In the genomic region with DNA sequence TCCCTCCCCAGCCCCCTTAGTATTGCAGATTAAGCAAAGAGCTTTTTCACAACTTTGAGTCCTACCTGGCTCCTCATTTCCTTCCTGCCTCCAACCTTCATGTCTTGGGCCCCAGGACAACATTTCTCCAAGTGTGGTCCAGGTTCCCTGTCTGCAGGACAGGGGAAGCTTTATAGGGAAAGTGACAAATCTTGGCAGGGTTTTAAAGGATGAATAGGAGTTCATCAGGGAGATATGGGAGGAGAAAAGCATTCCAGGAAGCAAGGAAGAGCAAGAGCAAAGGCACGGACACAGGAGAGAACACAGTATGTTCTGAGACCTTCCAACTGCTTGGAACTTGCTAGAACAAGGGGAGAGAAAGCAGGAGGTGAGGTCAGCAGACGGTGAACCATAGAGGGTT, we compare ENCODE assay signal across 31 cellular contexts. TPM values are rescaled to one million over a fixed set of nuclear protein-coding genes. Genes with fewer than 3 reads are reported as not detected.
"Had no signal": no experiment of that assay in that cellular context is flagged by ENCODE, and none has a peak within 500 bp of the region (broad histone marks: within the 10 kb centered on the region; RNA-seq: fewer than 3 reads in every experiment).

No MANE protein-coding gene starts in this region.

- H3K4me3 Mint-ChIP-seq: mesothelial cell of epicardium had no signal

- ATAC-seq: esophagus mucosa, gastrocnemius medialis, heart right ventricle, left cardiac atrium, left lung, left ventricle myocardium superior, lower lobe of right lung, mucosa of descending colon had no signal

- H3K9me3 ChIP-seq: esophagus squamous epithelium, gastrocnemius medialis, heart right ventricle, left lung, lower lobe of right lung, mucosa of descending colon had no signal

- H3K4me1 Mint-ChIP-seq: mesothelial cell of epicardium had no signal

- H3K9me3 Mint-ChIP-seq: mesothelial cell of epicardium had no signal

- H3K36me3 ChIP-seq: esophagus squamous epithelium, gastrocnemius medialis, heart right ventricle, left lung, lower lobe of right lung had no signal

- H3K27ac ChIP-seq: coronary artery, dorsolateral prefrontal cortex, epithelial cell of prostate, esophagus squamous epithelium, gastrocnemius medialis, heart right ventricle, left lung, lower lobe of right lung had no signal

- H3K4me1 ChIP-seq: esophagus squamous epithelium, gastrocnemius medialis, heart right ventricle, left lung, lower lobe of right lung had no signal

- H3K36me3 Mint-ChIP-seq: mesothelial cell of epicardium had no signal

- H3K27ac Mint-ChIP-seq: mesothelial cell of epicardium had no signal

- H3K4me3 ChIP-seq: coronary artery, dorsolateral prefrontal cortex, esophagus squamous epithelium, gastrocnemius medialis, heart right ventricle, left lung, lower lobe of right lung, mucosa of descending colon had no signal

- DNase-seq: dermis blood vessel endothelial cell; dorsolateral prefrontal cortex; effector CD4-positive, alpha-beta T cell; effector memory CD4-positive, alpha-beta T cell; erythroblast; esophagus squamous epithelium; foreskin fibroblast; foreskin melanocyte; gastrocnemius medialis; glutamatergic neuron; head of caudate nucleus; heart right ventricle; hippocampal formation; left cardiac atrium; left lung; left ventricle myocardium superior; lower lobe of right lung; mesenchymal stem cell; mucosa of descending colon had no signal

RNA-seq across cellular contexts. Expression of gene BPIFB1, which starts 1.9 kb away (rescaled TPM):
- total RNA-seq: dermis blood vessel endothelial cell, dorsolateral prefrontal cortex, endothelial cell of umbilical vein, gastrocnemius medialis, glomerular endothelial cell, heart right ventricle, kidney epithelial cell, left cardiac atrium, left ventricle myocardium superior, lower leg skin, lung microvascular endothelial cell, mesenteric fat pad, mesothelial cell of epicardium, mucosa of descending colon, myocyte had no signal
- polyA plus RNA-seq: endothelial cell of umbilical vein, keratinocyte had no signal

RNA-seq across cellular contexts. Expression of gene BPIFA1, which starts 49.1 kb away (rescaled TPM):
- total RNA-seq: dermis blood vessel endothelial cell, dorsolateral prefrontal cortex, endothelial cell of umbilical vein, esophagus mucosa, esophagus squamous epithelium, gastrocnemius medialis, glomerular endothelial cell, heart right ventricle, kidney epithelial cell, left cardiac atrium, left ventricle myocardium superior, lower leg skin, lung microvascular endothelial cell, mesenteric fat pad, mesothelial cell of epicardium, mucosa of descending colon, myocyte had no signal
- polyA plus RNA-seq: endothelial cell of umbilical vein, heart right ventricle, keratinocyte had no signal
